In genomic region chr5:65750938-65751337, GRCh38 we compare ENCODE assay signal across 38 cellular contexts.
"Had no signal": no experiment of that assay in that cellular context is flagged by ENCODE, and none has a peak within 500 bp of the region (broad histone marks: within the 10 kb centered on the region; RNA-seq: fewer than 3 reads in every experiment).

No MANE protein-coding gene starts in this region.

- DNase-seq: activated CD4-positive, alpha-beta memory T cell treated with anti-CD3 and anti-CD28 coated beads, Interleukin-2, amount 10 ng/mL, durations not matched to agents 7 days and 5 days; activated CD4-positive, alpha-beta T cell treated with anti-CD3 and anti-CD28 coated beads for 1 hour; activated CD4-positive, alpha-beta T cell treated with anti-CD3 and anti-CD28 coated beads for 48 hours; activated CD4-positive, CD25-positive, alpha-beta regulatory T cell; activated effector memory CD4-positive, alpha-beta T cell treated with anti-CD3 and anti-CD28 coated beads, Interleukin-2, amount 50 U/mL, for 16 hours; activated naive CD4-positive, alpha-beta T cell; activated naive CD4-positive, alpha-beta T cell treated with anti-CD3 and anti-CD28 coated beads, Interleukin-2, amount 50 U/mL, for 16 hours; activated naive CD8-positive, alpha-beta T cell treated with anti-CD3 and anti-CD28 coated beads for 36 hours; activated T-cell treated with anti-CD3 and anti-CD28 coated beads, Interleukin-2, amount 50 U/mL, for 1 hour; activated T-cell treated with anti-CD3 and anti-CD28 coated beads, Interleukin-2, amount 50 U/mL, for 72 hours; amniotic stem cell; aorta; brain microvascular endothelial cell; central memory CD4-positive, alpha-beta T cell; Kasumi-1; MM.1S; MV-4-11; NCI-H1092; NCI-H146; NCI-H187; NCI-H2029 treated with DMSO at 0.1 percent for 48 hours; NCI-H2107; NCI-H2171; NCI-H446; NCI-H510A treated with DMSO at 0.1 percent for 48 hours; NCI-H82; NK-92 treated with Interleukin-12 subunit alpha and Interleukin-12 subunit beta, amount 100 ng/mL, for 24 hours; PC-3; Peyer's patch; SIG-M5; SW 1271; T-helper 1 cell; T-helper 2 cell; T-helper 9 cell; WERI-Rb-1 had no signal

- H3K36me3 ChIP-seq: brain microvascular endothelial cell, Peyer's patch, WERI-Rb-1 had no signal

- H3K4me3 Mint-ChIP-seq: activated CD4-positive, alpha-beta memory T cell treated with anti-CD3 and anti-CD28 coated beads, Interleukin-2, amount 10 ng/mL, durations not matched to agents 7 days and 5 days; activated naive CD8-positive, alpha-beta T cell treated with anti-CD3 and anti-CD28 coated beads for 36 hours; activated T-cell treated with anti-CD3 and anti-CD28 coated beads, Interleukin-2, amount 50 U/mL, for 72 hours; activated T-helper 17 cell treated with anti-CD3 and anti-CD28 coated beads, Interleukin-2, amount 50 U/mL, for 72 hours had no signal

- H3K4me3 ChIP-seq: Peyer's patch had no signal

- H3K4me1 Mint-ChIP-seq: activated CD4-positive, alpha-beta memory T cell treated with anti-CD3 and anti-CD28 coated beads, Interleukin-2, amount 10 ng/mL, durations not matched to agents 7 days and 5 days; activated T-helper 17 cell treated with anti-CD3 and anti-CD28 coated beads, Interleukin-2, amount 50 U/mL, for 72 hours had no signal

- H3K27ac ChIP-seq: brain microvascular endothelial cell, Peyer's patch, RWPE1, WERI-Rb-1 had no signal

- H3K27me3 Mint-ChIP-seq: activated CD4-positive, alpha-beta memory T cell treated with anti-CD3 and anti-CD28 coated beads, Interleukin-2, amount 10 ng/mL, durations not matched to agents 7 days and 5 days; activated naive CD8-positive, alpha-beta T cell treated with anti-CD3 and anti-CD28 coated beads for 36 hours; activated T-helper 17 cell treated with anti-CD3 and anti-CD28 coated beads, Interleukin-2, amount 50 U/mL, for 72 hours had no signal

- ATAC-seq: activated T-cell treated with anti-CD3 and anti-CD28 coated beads, Interleukin-2, amount 50 U/mL, for 72 hours; activated T-helper 17 cell treated with anti-CD3 and anti-CD28 coated beads, Interleukin-2, amount 50 U/mL, for 72 hours; PC-3; Right ventricle myocardium inferior had no signal

- H3K9me3 ChIP-seq: Peyer's patch had no signal

- H3K27ac Mint-ChIP-seq: activated CD4-positive, alpha-beta memory T cell treated with anti-CD3 and anti-CD28 coated beads, Interleukin-2, amount 10 ng/mL, durations not matched to agents 7 days and 5 days; activated naive CD8-positive, alpha-beta T cell treated with anti-CD3 and anti-CD28 coated beads for 36 hours; activated T-cell treated with anti-CD3 and anti-CD28 coated beads, Interleukin-2, amount 50 U/mL, for 72 hours; activated T-helper 17 cell treated with anti-CD3 and anti-CD28 coated beads, Interleukin-2, amount 50 U/mL, for 72 hours had no signal

- H3K27me3 ChIP-seq: brain microvascular endothelial cell, Peyer's patch had no signal

- H3K9me3 Mint-ChIP-seq: activated CD4-positive, alpha-beta memory T cell treated with anti-CD3 and anti-CD28 coated beads, Interleukin-2, amount 10 ng/mL, durations not matched to agents 7 days and 5 days; activated T-helper 17 cell treated with anti-CD3 and anti-CD28 coated beads, Interleukin-2, amount 50 U/mL, for 72 hours had no signal

- H3K4me1 ChIP-seq: Peyer's patch had no signal
